ENCODE assay signal across 8 cellular contexts in the genomic region with DNA sequence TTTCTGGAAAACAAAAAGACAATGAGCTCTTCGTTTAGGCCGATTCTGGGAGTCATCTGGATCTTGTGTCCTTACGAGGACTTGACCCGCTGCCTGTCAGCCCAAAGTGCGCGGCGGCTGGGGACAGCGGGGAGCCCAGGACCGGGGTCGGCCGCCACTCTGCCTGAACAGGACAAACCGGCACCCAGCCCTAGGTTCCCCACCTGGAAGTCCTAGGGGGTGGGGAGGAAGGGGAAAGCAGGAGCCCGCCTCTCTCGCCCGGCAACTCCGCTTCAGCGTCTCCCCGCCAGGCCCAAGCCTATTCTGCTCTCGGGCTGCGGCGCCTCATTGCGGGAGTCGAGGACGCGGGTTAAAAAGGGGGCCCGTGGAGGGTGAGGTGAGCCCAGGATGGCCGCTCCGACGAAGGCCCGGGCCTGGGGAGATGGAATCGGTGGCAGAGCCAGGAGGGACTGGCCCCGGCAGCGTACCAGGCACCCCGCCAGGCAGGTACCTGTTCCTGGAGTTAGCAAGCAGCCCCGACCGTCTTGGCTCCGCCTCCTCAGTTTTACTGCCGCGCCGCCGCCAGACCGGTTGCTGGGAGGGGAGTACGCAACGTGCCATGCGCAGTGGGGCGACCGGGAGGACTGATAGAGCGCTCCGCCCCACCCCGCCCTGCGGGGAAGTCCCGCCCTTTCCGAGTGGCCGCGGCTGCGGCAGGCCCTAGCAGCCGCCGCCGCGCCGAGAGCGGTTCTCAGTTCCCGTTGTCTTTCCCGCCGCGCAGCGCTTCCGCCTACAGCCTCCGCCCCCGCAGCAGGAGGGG. TPM values are rescaled to one million over a fixed set of nuclear protein-coding genes. Genes with fewer than 3 reads are reported as not detected.
A peak's percentile ranks its signal among the peaks of the same experiment; 100 is the strongest.
DNase-seq lines count a peak whose midpoint lies in the region; ATAC-seq and TF ChIP-seq lines count a peak whose summit lies in the region.

A gene with protein sequence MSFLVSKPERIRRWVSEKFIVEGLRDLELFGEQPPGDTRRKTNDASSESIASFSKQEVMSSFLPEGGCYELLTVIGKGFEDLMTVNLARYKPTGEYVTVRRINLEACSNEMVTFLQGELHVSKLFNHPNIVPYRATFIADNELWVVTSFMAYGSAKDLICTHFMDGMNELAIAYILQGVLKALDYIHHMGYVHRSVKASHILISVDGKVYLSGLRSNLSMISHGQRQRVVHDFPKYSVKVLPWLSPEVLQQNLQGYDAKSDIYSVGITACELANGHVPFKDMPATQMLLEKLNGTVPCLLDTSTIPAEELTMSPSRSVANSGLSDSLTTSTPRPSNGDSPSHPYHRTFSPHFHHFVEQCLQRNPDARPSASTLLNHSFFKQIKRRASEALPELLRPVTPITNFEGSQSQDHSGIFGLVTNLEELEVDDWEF (minus strand): TSS at position 549 of the 799 bp plus-strand sequence. CDS start 13,430 bp downstream, outside the sequence.

- H3K27ac ChIP-seq in RWPE1 = peak within 1 kb of the TSS; percentile 96

- H3K4me3 Mint-ChIP-seq in activated T-helper 2 cell treated with anti-CD3 and anti-CD28 coated beads, Interferon-gamma antibody, Interleukin-2, Interleukin-4, amounts not matched to agents 10 μg/mL and 5 μg/mL and 100 μg/mL, durations not matched to agents 14 hours and 24 hours and 36 hours (ENCODE audit: low read depth) = peak within 1 kb of the TSS; percentile 98
- H3K4me3 Mint-ChIP-seq in natural killer cell treated with Interleukin-12 subunit alpha and Interleukin-12 subunit beta and Interleukin-15 and Interleukin-18, amount 100 ng/mL, for 72 hours = peak within 1 kb of the TSS; percentile 89

- peaks cover 26% of the 10 kb centered on the region for H3K36me3 Mint-ChIP-seq in activated T-helper 2 cell treated with anti-CD3 and anti-CD28 coated beads, Interferon-gamma antibody, Interleukin-2, Interleukin-4, amounts not matched to agents 10 μg/mL and 5 μg/mL and 100 μg/mL, durations not matched to agents 14 hours and 24 hours and 36 hours (ENCODE audit: low read depth)
- peaks cover 7% of the 10 kb centered on the region for H3K36me3 Mint-ChIP-seq in natural killer cell treated with Interleukin-12 subunit alpha and Interleukin-12 subunit beta and Interleukin-15 and Interleukin-18, amount 100 ng/mL, for 72 hours

- CTCF ChIA-PET in RWPE1 (lab: Yijun Ruan, JAX) = no interaction called here

- H3K4me3 ChIP-seq in LNCaP clone FGC (ENCODE audit: low read depth, low read length) = peak within 1 kb of the TSS; percentile 83

- no peak for TF ChIP-seq CTCF in LNCaP clone FGC (IDR thresholded peaks at IDR 0.05; ENCODE audit: control insufficient read depth, extremely low read depth, insufficient read depth)
- no peak for TF ChIP-seq CTCF in RWPE1 (conservative IDR thresholded peaks at IDR 0.05; ENCODE audit: low read depth)

- peak; percentile 99 for DNase-seq in Daoy (ENCODE audit: low read depth)
- peak; percentile 86 for DNase-seq in GOT3 (lab: John Stamatoyannopoulos, UW)
- peak; percentile 99 for DNase-seq in LNCaP clone FGC (ENCODE audit: low read depth)
- peak; percentile 97 for DNase-seq in RWPE1 (ENCODE audit: low spot score)
- peak; percentile 99 for DNase-seq in activated T-helper 2 cell treated with anti-CD3 and anti-CD28 coated beads, Interferon-gamma antibody, Interleukin-2, Interleukin-4, amounts not matched to agents 10 μg/mL and 5 μg/mL and 100 μg/mL, durations not matched to agents 14 hours and 24 hours and 36 hours (ENCODE audit: low spot score)
- DNase-seq in fibroblast of peridontal ligament (ENCODE audit: extremely low read depth) = peak; percentile 91
- peak; percentile 99 for DNase-seq in natural killer cell treated with Interleukin-12 subunit alpha and Interleukin-12 subunit beta and Interleukin-15 and Interleukin-18, amount 100 ng/mL, for 72 hours (ENCODE audit: low spot score)
- peak; percentile 99 for DNase-seq in stimulated activated naive CD8-positive, alpha-beta T cell treated with anti-CD3 and anti-CD28 coated beads, Interleukin-15, Interleukin-2, amounts not matched to agents 100 U/mL and 50 U/mL, for 24 hours

- no peaks in the 10 kb centered on the region for H3K9me3 Mint-ChIP-seq in activated T-helper 2 cell treated with anti-CD3 and anti-CD28 coated beads, Interferon-gamma antibody, Interleukin-2, Interleukin-4, amounts not matched to agents 10 μg/mL and 5 μg/mL and 100 μg/mL, durations not matched to agents 14 hours and 24 hours and 36 hours
- H3K9me3 Mint-ChIP-seq in natural killer cell treated with Interleukin-12 subunit alpha and Interleukin-12 subunit beta and Interleukin-15 and Interleukin-18, amount 100 ng/mL, for 72 hours = no peaks in the 10 kb centered on the region

- H3K4me1 Mint-ChIP-seq in activated T-helper 2 cell treated with anti-CD3 and anti-CD28 coated beads, Interferon-gamma antibody, Interleukin-2, Interleukin-4, amounts not matched to agents 10 μg/mL and 5 μg/mL and 100 μg/mL, durations not matched to agents 14 hours and 24 hours and 36 hours (ENCODE audit: low read depth) = peaks cover 20% of the 10 kb centered on the region
- peaks cover 11 to 19% of the 10 kb centered on the region in 2 donors for H3K4me1 Mint-ChIP-seq in natural killer cell treated with Interleukin-12 subunit alpha and Interleukin-12 subunit beta and Interleukin-15 and Interleukin-18, amount 100 ng/mL, for 72 hours (ENCODE audit: low read depth in 2 of 2)

- peak; percentile 98 to 99 for ATAC-seq in natural killer cell treated with Interleukin-12 subunit alpha and Interleukin-12 subunit beta and Interleukin-15 and Interleukin-18, amount 100 ng/mL, for 72 hours
- ATAC-seq in stimulated activated naive CD8-positive, alpha-beta T cell treated with anti-CD3 and anti-CD28 coated beads, Interleukin-15, Interleukin-2, amounts not matched to agents 100 U/mL and 50 U/mL, for 24 hours = peak; percentile 95

- peak within 1 kb of the TSS; percentile 96 for H3K27ac Mint-ChIP-seq in activated T-helper 2 cell treated with anti-CD3 and anti-CD28 coated beads, Interferon-gamma antibody, Interleukin-2, Interleukin-4, amounts not matched to agents 10 μg/mL and 5 μg/mL and 100 μg/mL, durations not matched to agents 14 hours and 24 hours and 36 hours
- H3K27ac Mint-ChIP-seq in natural killer cell treated with Interleukin-12 subunit alpha and Interleukin-12 subunit beta and Interleukin-15 and Interleukin-18, amount 100 ng/mL, for 72 hours = peak within 1 kb of the TSS; percentile 95 to 96

- POLR2A ChIA-PET in RWPE1 (lab: Yijun Ruan, JAX; ENCODE audit: low non-redundant PET) = interaction anchor here (0.9 kb wide), 1 partner anchor 32 kb away, joined by 6 read pairs; the partner anchor contains the start of genes CCDC47 and DDX42

- intact Hi-C loops in activated T-helper 2 cell treated with anti-CD3 and anti-CD28 coated beads, Interferon-gamma antibody, Interleukin-2, Interleukin-4, amounts not matched to agents 10 μg/mL and 5 μg/mL and 100 μg/mL, durations not matched to agents 14 hours and 24 hours and 36 hours (cut with micrococcal nuclease) = loop anchor here (1.0 to 5.0 kb wide), 4 partner anchors 32 to 191 kb away; partner anchors contain the start of genes CCDC47, DCAF7 and SMARCD2

- H3K27me3 Mint-ChIP-seq in activated T-helper 2 cell treated with anti-CD3 and anti-CD28 coated beads, Interferon-gamma antibody, Interleukin-2, Interleukin-4, amounts not matched to agents 10 μg/mL and 5 μg/mL and 100 μg/mL, durations not matched to agents 14 hours and 24 hours and 36 hours (ENCODE audit: low read depth) = no peaks in the 10 kb centered on the region
- H3K27me3 Mint-ChIP-seq in natural killer cell treated with Interleukin-12 subunit alpha and Interleukin-12 subunit beta and Interleukin-15 and Interleukin-18, amount 100 ng/mL, for 72 hours = no peaks in the 10 kb centered on the region

RNA-seq across cellular contexts. Expression of the gene that starts here (rescaled TPM):
- total RNA-seq in Daoy (2014; rRNA removed; shearing (Covaris generic)) = 10.9 and 18.7 TPM in 2 replicates
- total RNA-seq in activated T-helper 2 cell treated with anti-CD3 and anti-CD28 coated beads, Interferon-gamma antibody, Interleukin-2, Interleukin-4, amounts not matched to agents 10 μg/mL and 5 μg/mL and 100 μg/mL, durations not matched to agents 14 hours and 24 hours and 36 hours = 54.0 and 57.4 TPM in 2 replicates
- total RNA-seq in natural killer cell treated with Interleukin-12 subunit alpha and Interleukin-12 subunit beta and Interleukin-15 and Interleukin-18, amount 100 ng/mL, for 72 hours = 10 to 100 TPM; 59.5 to 86.5 TPM

Comparison
In these comparisons a context has a peak if more than half of its experiments do, and no peak if none do; other contexts are left out.
1. Peak in every context shown above with its lines: DNase-seq, ATAC-seq, H3K4me3 ChIP-seq and H3K27ac ChIP-seq.